19 cellular contexts compared by ENCODE assay signal in genomic region chr2:189337648-189338047, GRCh38.
DNase-seq lines count a peak whose midpoint lies in the region; ATAC-seq and TF ChIP-seq lines count a peak whose summit lies in the region.
"Had no signal": no experiment of that assay in that cellular context is flagged by ENCODE, and none has a peak within 500 bp of the region (broad histone marks: within the 10 kb centered on the region; RNA-seq: fewer than 3 reads in every experiment).

No MANE protein-coding gene starts in this region.

- no peaks in the 10 kb centered on the region for H3K27me3 Mint-ChIP-seq in activated naive CD4-positive, alpha-beta T cell treated with anti-CD3 and anti-CD28 coated beads for 36 hours (ENCODE audit: low read depth)
- no peaks in the 10 kb centered on the region for H3K27me3 Mint-ChIP-seq in WTC11 (ENCODE audit: low read depth)
- H3K27me3 Mint-ChIP-seq: progenitor cell of endocrine pancreas had no signal

- TF ChIP-seq CTCF in choroid plexus epithelial cell (conservative IDR thresholded peaks at IDR 0.05; ENCODE audit: low read depth, low read length), result no peak
- no peak for TF ChIP-seq CTCF in stomach (IDR thresholded peaks at IDR 0.05)
- no peak for TF ChIP-seq CTCF in WTC11 (IDR thresholded peaks at IDR 0.05)

- DNase-seq in GM04504 (ENCODE audit: low read depth), result peak; percentile 49
- DNase-seq in choroid plexus epithelial cell (ENCODE audit: low read depth), result peak; percentile 84
- DNase-seq in right cardiac atrium, result no peak
- DNase-seq in stomach, result no peak
- DNase-seq in SHP77 treated with DMSO at 0.1 percent for 48 hours (lab: John Stamatoyannopoulos, UW), result no peak
- DNase-seq in activated naive CD4-positive, alpha-beta T cell treated with anti-CD3 and anti-CD28 coated beads for 36 hours, result no peak
- no peak for DNase-seq in WTC11 (ENCODE audit: low spot score)
- DNase-seq: activated CD4-positive, alpha-beta T cell treated with anti-CD3 and anti-CD28 coated beads, Interleukin-2, amount 50 U/mL, for 1 hour; CD8-positive, alpha-beta T cell; endodermal cell; NCI-H1048; NCI-H345; stimulated activated CD4-positive, alpha-beta T cell treated with anti-CD3 and anti-CD28 coated beads, Interleukin-4, amount 100 ng/mL, for 24 hours; stimulated activated naive CD8-positive, alpha-beta T cell treated with anti-CD3 and anti-CD28 coated beads, Interleukin-15, Interleukin-2, amounts not matched to agents 100 U/mL and 50 U/mL, for 24 hours had no signal

- H3K27me3 ChIP-seq in right cardiac atrium (ENCODE audit: control insufficient read depth, insufficient read depth) (no peaks in the 10 kb centered on the region), stomach (no peaks in the 10 kb centered on the region)

- H3K4me1 ChIP-seq in right cardiac atrium (ENCODE audit: control insufficient read depth, insufficient read depth, low read length) (no peaks in the 10 kb centered on the region), stomach (peaks cover 0 to 8% (median 3%) of the 10 kb centered on the region in 4 donors)
- H3K4me1 ChIP-seq: HAP-1 had no signal

- H3K36me3 Mint-ChIP-seq in activated naive CD4-positive, alpha-beta T cell treated with anti-CD3 and anti-CD28 coated beads for 36 hours (ENCODE audit: low read depth), result peaks cover 9% of the 10 kb centered on the region
- peaks cover 5% of the 10 kb centered on the region for H3K36me3 Mint-ChIP-seq in WTC11

- POLR2A ChIA-PET in WTC11 (lab: Charles Lee), result no interaction called here

- no peak overlapping the region for H3K27ac ChIP-seq in right cardiac atrium (ENCODE audit: low read length)
- peak overlapping the region in 4 of 5 donors; percentile 42 to 72 (median 68) for H3K27ac ChIP-seq in stomach

- H3K4me3 ChIP-seq in choroid plexus epithelial cell (ENCODE audit: low read depth, low read length) (no peak overlapping the region), right cardiac atrium (ENCODE audit: low read length) (no peak overlapping the region), stomach (no peak overlapping the region)
- H3K4me3 ChIP-seq: HAP-1 had no signal

- ATAC-seq in right cardiac atrium (peak; percentile 67 to 94), HG03139 (IDR thresholded peaks at IDR 0.05; ENCODE audit: unreplicated experiment) (no peak), WTC11 (no peak)
- ATAC-seq: CD8-positive, alpha-beta T cell; stimulated activated naive CD8-positive, alpha-beta T cell treated with anti-CD3 and anti-CD28 coated beads, Interleukin-15, Interleukin-2, amounts not matched to agents 100 U/mL and 50 U/mL, for 24 hours had no signal

- no peak for TF ChIP-seq EP300 in stomach (IDR thresholded peaks at IDR 0.05)

- 43% methylated on average over 1 of the region's 1 CpG for WGBS in right cardiac atrium
- 23 to 54% (median 47%) methylated on average over 1 of the region's 1 CpG for WGBS in stomach, 5 donors

- no peak overlapping the region for H3K4me3 Mint-ChIP-seq in activated naive CD4-positive, alpha-beta T cell treated with anti-CD3 and anti-CD28 coated beads for 36 hours
- H3K4me3 Mint-ChIP-seq in WTC11, result no peak overlapping the region
- H3K4me3 Mint-ChIP-seq: activated T-helper 1 cell treated with anti-CD3 and anti-CD28 coated beads, Interleukin-12 subunit alpha, Interleukin-12 subunit beta, Interleukin-2, Interleukin-4 antibody, amounts not matched to agents 30 ng/mL and 10 ng/mL and 1 ng/mL, durations not matched to agents 14 hours and 24 hours and 36 hours; CD8-positive, alpha-beta T cell; endodermal cell; T-helper 1 cell treated with Interleukin-12 subunit alpha and Interleukin-12 subunit beta and Interleukin-4 antibody, amounts not matched to agents 30 μg/mL and 1 μg/mL, for 36 hours had no signal

- no peak for TF ChIP-seq POLR2A in stomach (IDR thresholded peaks at IDR 0.05)

- H3K9me3 Mint-ChIP-seq in activated naive CD4-positive, alpha-beta T cell treated with anti-CD3 and anti-CD28 coated beads for 36 hours, result peaks cover 17% of the 10 kb centered on the region
- H3K9me3 Mint-ChIP-seq in WTC11, result peaks cover 23% of the 10 kb centered on the region

- no peaks in the 10 kb centered on the region for H3K36me3 ChIP-seq in stomach
- H3K36me3 ChIP-seq: HAP-1 had no signal

- CTCF ChIA-PET in activated naive CD4-positive, alpha-beta T cell treated with anti-CD3 and anti-CD28 coated beads for 36 hours (lab: Charles Lee), result no interaction called here
- CTCF ChIA-PET in WTC11 (lab: Charles Lee), result interaction anchor here (1.0 kb wide), 1 partner anchor 195 kb away, joined by 3 read pairs; no protein-coding TSS in a partner anchor

- intact Hi-C loops in right cardiac atrium (cut with DNase I) (no loop called here), stomach (cut with DNase I; ENCODE audit: low total_unique reads) (no loop called here)
- intact Hi-C loops in activated naive CD4-positive, alpha-beta T cell treated with anti-CD3 and anti-CD28 coated beads for 36 hours (cut with micrococcal nuclease), result no loop called here

- H3K27ac Mint-ChIP-seq in activated naive CD4-positive, alpha-beta T cell treated with anti-CD3 and anti-CD28 coated beads for 36 hours, result no peak overlapping the region
- no peak overlapping the region for H3K27ac Mint-ChIP-seq in WTC11
- H3K27ac Mint-ChIP-seq: activated T-helper 1 cell treated with anti-CD3 and anti-CD28 coated beads, Interleukin-12 subunit alpha, Interleukin-12 subunit beta, Interleukin-2, Interleukin-4 antibody, amounts not matched to agents 30 ng/mL and 10 ng/mL and 1 ng/mL, durations not matched to agents 14 hours and 24 hours and 36 hours; CD8-positive, alpha-beta T cell; endodermal cell; progenitor cell of endocrine pancreas; T-helper 1 cell treated with Interleukin-12 subunit alpha and Interleukin-12 subunit beta and Interleukin-4 antibody, amounts not matched to agents 30 μg/mL and 1 μg/mL, for 36 hours had no signal

- no peaks in the 10 kb centered on the region for H3K9me3 ChIP-seq in right cardiac atrium (ENCODE audit: control insufficient read depth, low read length)
- peaks cover 0 to 17% (median 5%) of the 10 kb centered on the region in 4 donors for H3K9me3 ChIP-seq in stomach
- H3K9me3 ChIP-seq: HAP-1 had no signal

- H3K4me1 Mint-ChIP-seq in activated naive CD4-positive, alpha-beta T cell treated with anti-CD3 and anti-CD28 coated beads for 36 hours (ENCODE audit: low read depth), result no peaks in the 10 kb centered on the region
- H3K4me1 Mint-ChIP-seq in WTC11, result no peaks in the 10 kb centered on the region
- H3K4me1 Mint-ChIP-seq: endodermal cell had no signal

TF ChIP-seq in WTC11, 78 proteins besides CTCF, POLR2A, EP300 and RAD21 (continues in another document):
- TF ChIP-seq ATF6 (CRISPR knock-in tag; IDR thresholded peaks at IDR 0.05), result no peak
- no peak for TF ChIP-seq AR (CRISPR knock-in tag; IDR thresholded peaks at IDR 0.05)
- no peak for TF ChIP-seq ZNF671 (CRISPR knock-in tag; IDR thresholded peaks at IDR 0.05)
- TF ChIP-seq, protein P1, sequence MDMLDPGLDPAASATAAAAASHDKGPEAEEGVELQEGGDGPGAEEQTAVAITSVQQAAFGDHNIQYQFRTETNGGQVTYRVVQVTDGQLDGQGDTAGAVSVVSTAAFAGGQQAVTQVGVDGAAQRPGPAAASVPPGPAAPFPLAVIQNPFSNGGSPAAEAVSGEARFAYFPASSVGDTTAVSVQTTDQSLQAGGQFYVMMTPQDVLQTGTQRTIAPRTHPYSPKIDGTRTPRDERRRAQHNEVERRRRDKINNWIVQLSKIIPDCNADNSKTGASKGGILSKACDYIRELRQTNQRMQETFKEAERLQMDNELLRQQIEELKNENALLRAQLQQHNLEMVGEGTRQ (CRISPR knock-in tag; IDR thresholded peaks at IDR 0.05), result no peak
- TF ChIP-seq NFYB (CRISPR knock-in tag; conservative IDR thresholded peaks at IDR 0.05; ENCODE audit: low read depth), result no peak
- TF ChIP-seq OVOL2 (CRISPR knock-in tag; IDR thresholded peaks at IDR 0.05; ENCODE audit: borderline replicate concordance), result no peak
- TF ChIP-seq ELF4 (CRISPR knock-in tag; IDR thresholded peaks at IDR 0.05; ENCODE audit: low read depth), result no peak

Comparison
In these comparisons a context has a peak if more than half of its experiments do, and no peak if none do; other contexts are left out.
1. DNase-seq: peak in GM04504 (single experiment) and choroid plexus epithelial cell (single experiment); none in right cardiac atrium (0 of 3), stomach (single experiment), SHP77 treated with DMSO at 0.1 percent for 48 hours (single experiment), activated naive CD4-positive, alpha-beta T cell treated with anti-CD3 and anti-CD28 coated beads for 36 hours (single experiment) and WTC11 (single experiment).
2. ATAC-seq: peak in right cardiac atrium (2 of 2); none in HG03139 (single experiment) and WTC11 (single experiment).